In the genomic region with DNA sequence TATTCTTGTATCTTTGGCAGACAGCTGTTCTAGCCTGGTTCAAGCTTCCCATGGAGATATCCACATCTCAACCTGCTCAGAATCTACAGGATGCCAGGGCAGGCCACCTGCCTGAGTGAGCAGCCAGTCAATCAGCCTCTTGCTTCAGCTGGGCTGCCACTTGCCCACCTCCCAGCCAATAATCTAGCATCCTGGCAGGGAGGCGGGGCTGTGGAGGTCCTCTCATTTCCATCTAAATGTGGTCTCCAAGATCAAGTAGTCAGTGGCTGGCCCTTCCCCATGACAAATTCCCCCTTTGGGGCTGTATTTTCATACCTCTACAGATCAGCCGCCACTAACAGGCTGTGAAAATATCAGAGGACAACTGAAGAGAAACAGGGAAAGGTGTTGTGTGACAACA, we compare ENCODE assay signal across 2 cellular contexts.
A peak's percentile ranks its signal among the peaks of the same experiment; 100 is the strongest.
TF ChIP-seq lines count a peak whose summit lies in the region.

No MANE protein-coding gene starts in this region.

TF ChIP-seq in GM23338, 12 proteins besides CTCF, POLR2A, EP300 and RAD21 (continues in another document):
- no peak for TF ChIP-seq ZNF462 (CRISPR knock-in tag; IDR thresholded peaks at IDR 0.05)
- TF ChIP-seq REST (IDR thresholded peaks at IDR 0.05; ENCODE audit: unreplicated experiment) = no peak
- TF ChIP-seq ZNF114 (CRISPR knock-in tag; IDR thresholded peaks at IDR 0.05) = no peak
- TF ChIP-seq EZH2 (IDR thresholded peaks at IDR 0.05; ENCODE audit: low read depth, unreplicated experiment) = no peak
- no peak for TF ChIP-seq POLR2AphosphoS5 (IDR thresholded peaks at IDR 0.05; ENCODE audit: low read depth)
- TF ChIP-seq, protein P1, sequence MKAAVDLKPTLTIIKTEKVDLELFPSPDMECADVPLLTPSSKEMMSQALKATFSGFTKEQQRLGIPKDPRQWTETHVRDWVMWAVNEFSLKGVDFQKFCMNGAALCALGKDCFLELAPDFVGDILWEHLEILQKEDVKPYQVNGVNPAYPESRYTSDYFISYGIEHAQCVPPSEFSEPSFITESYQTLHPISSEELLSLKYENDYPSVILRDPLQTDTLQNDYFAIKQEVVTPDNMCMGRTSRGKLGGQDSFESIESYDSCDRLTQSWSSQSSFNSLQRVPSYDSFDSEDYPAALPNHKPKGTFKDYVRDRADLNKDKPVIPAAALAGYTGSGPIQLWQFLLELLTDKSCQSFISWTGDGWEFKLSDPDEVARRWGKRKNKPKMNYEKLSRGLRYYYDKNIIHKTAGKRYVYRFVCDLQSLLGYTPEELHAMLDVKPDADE (IDR thresholded peaks at IDR 0.05) = no peak
- TF ChIP-seq EZH2phosphoT487 (IDR thresholded peaks at IDR 0.05; ENCODE audit: unreplicated experiment) = no peak
- TF ChIP-seq CREB1 (CRISPR knock-in tag; IDR thresholded peaks at IDR 0.05; ENCODE audit: low read depth) = no peak
- TF ChIP-seq ZNF331 (CRISPR knock-in tag; IDR thresholded peaks at IDR 0.05; ENCODE audit: low read depth) = no peak
- TF ChIP-seq NANOG (IDR thresholded peaks at IDR 0.05; ENCODE audit: borderline replicate concordance) = no peak

TF ChIP-seq in GM12878, 131 proteins besides CTCF, POLR2A, EP300 and RAD21:
- TF ChIP-seq HCFC1 (IDR thresholded peaks at IDR 0.05; ENCODE audit: low read length) (no peak), POLR2AphosphoS2 (IDR thresholded peaks at IDR 0.05; ENCODE audit: low read depth, low read length) (0 out of 2 replicates have a peak, but pooled peaks have one; percentile 34)
